ENCODE assay signal across 8 cellular contexts in genomic region chr12:108899145-108899544, GRCh38. TPM values are rescaled to one million over a fixed set of nuclear protein-coding genes. Genes with fewer than 3 reads are reported as not detected.
"Had no signal": no experiment of that assay in that cellular context is flagged by ENCODE, and none has a peak within 500 bp of the region (broad histone marks: within the 10 kb centered on the region; RNA-seq: fewer than 3 reads in every experiment).

No MANE protein-coding gene starts in this region.

- DNase-seq: GDM1, GF-D8 had no signal

- FAIRE-seq: G401.6, GM12878, GM12891, GM12892, GM18507, GM19239 had no signal

- H3K4me3 ChIP-seq: GM12878 had no signal

- ATAC-seq: GM12878 had no signal

RNA-seq across cellular contexts. Expression of gene DAO, which starts 19.3 kb away (rescaled TPM):
- total RNA-seq: GM12878 had no signal
